ENCODE assay signal across 8 cellular contexts in genomic region chr17:75013077-75013391, GRCh38. TPM values are rescaled to one million over a fixed set of nuclear protein-coding genes. Genes with fewer than 3 reads are reported as not detected.
DNase-seq lines count a peak whose midpoint lies in the region; ATAC-seq and TF ChIP-seq lines count a peak whose summit lies in the region.

No MANE protein-coding gene starts in this region.

- H3K9me3 ChIP-seq in AG04450 (ENCODE audit: control insufficient read depth, insufficient read depth, low read length) (no peaks in the 10 kb centered on the region), KOPT-K1 (ENCODE audit: insufficient read depth, low read length, poor library complexity, severe bottlenecking) (no peaks in the 10 kb centered on the region)
- H3K9me3 ChIP-seq in naive thymus-derived CD4-positive, alpha-beta T cell (ENCODE audit: control insufficient read depth in 2 of 3, low read length in 3 of 3): no peaks in the 10 kb centered on the region

- H3K27me3 ChIP-seq in AG04450 (ENCODE audit: control insufficient read depth, insufficient read depth, low read length): no peaks in the 10 kb centered on the region
- no peaks in the 10 kb centered on the region for H3K27me3 ChIP-seq in naive thymus-derived CD4-positive, alpha-beta T cell (ENCODE audit: control insufficient read depth in 2 of 2, insufficient read depth in 2 of 2, low read length in 2 of 2)

- peak overlapping the region; percentile 73 for H3K27ac ChIP-seq in AG04450 (ENCODE audit: low read depth, low read length)
- H3K27ac ChIP-seq in KOPT-K1 (ENCODE audit: low read depth, low read length, poor library complexity, severe bottlenecking): peak overlapping the region; percentile 79
- H3K27ac ChIP-seq in cingulate gyrus (ENCODE audit: low read depth, low read length): peak overlapping the region; percentile 72
- peak overlapping the region; percentile 83 for H3K27ac ChIP-seq in naive thymus-derived CD4-positive, alpha-beta T cell (ENCODE audit: low read depth, low read length)

- H3K36me3 Mint-ChIP-seq in naive thymus-derived CD4-positive, alpha-beta T cell: peaks cover 0 to 19% (median 7%) of the 10 kb centered on the region in 5 donors

- H3K4me3 Mint-ChIP-seq in naive thymus-derived CD4-positive, alpha-beta T cell: peak overlapping the region; percentile 76 to 98 (median 94)

- peaks cover 9 to 14% of the 10 kb centered on the region in 2 donors for H3K4me1 ChIP-seq in naive thymus-derived CD4-positive, alpha-beta T cell (ENCODE audit: control insufficient read depth in 2 of 2, insufficient read depth in 2 of 2, low read length in 2 of 2)

- H3K27me3 Mint-ChIP-seq in naive thymus-derived CD4-positive, alpha-beta T cell: peaks cover 0 to 4% (median 0%) of the 10 kb centered on the region in 5 donors

- peaks cover 25 to 38% (median 35%) of the 10 kb centered on the region in 7 donors for H3K4me1 Mint-ChIP-seq in naive thymus-derived CD4-positive, alpha-beta T cell

- CTCF ChIA-PET in AG04450 (lab: Charles Lee): interaction anchor here (0.6 to 3.3 kb wide), 16 partner anchors 10 to 189 kb away, joined by 3 to 62 read pairs (median 6); partner anchors contain the start of genes CDR2L and OTOP2
- CTCF ChIA-PET in naive thymus-derived CD4-positive, alpha-beta T cell (lab: Charles Lee): interaction anchor here (0.6 to 5.1 kb wide), 13 partner anchors 9 to 363 kb away, joined by 3 to 42 read pairs (median 5); partner anchors contain the start of gene HID1

- peak overlapping the region; percentile 90 for H3K4me3 ChIP-seq in AG04450 (ENCODE audit: low read depth, low read length)
- peak overlapping the region; percentile 69 for H3K4me3 ChIP-seq in naive thymus-derived CD4-positive, alpha-beta T cell (ENCODE audit: low read length)

- DNase-seq in AG04450 (ENCODE audit: low read depth, low spot score) (no peak), middle frontal gyrus (ENCODE audit: extremely low spot score, low spot score) (no peak), COLO668 (lab: John Stamatoyannopoulos, UW; ENCODE audit: unreplicated experiment) (no peak), SK-N-DZ (ENCODE audit: low spot score) (no peak), DMS153 (lab: John Stamatoyannopoulos, UW) (no peak)
- no peak for DNase-seq in naive thymus-derived CD4-positive, alpha-beta T cell

- H3K27ac Mint-ChIP-seq in naive thymus-derived CD4-positive, alpha-beta T cell: peak overlapping the region; percentile 5 to 97 (median 92)

- no peak for ATAC-seq in naive thymus-derived CD4-positive, alpha-beta T cell

- H3K36me3 ChIP-seq in KOPT-K1 (ENCODE audit: insufficient read depth, low read length): peaks cover 25% of the 10 kb centered on the region
- peaks cover 0 to 14% (median 0%) of the 10 kb centered on the region in 3 experiments for H3K36me3 ChIP-seq in naive thymus-derived CD4-positive, alpha-beta T cell (ENCODE audit: control insufficient read depth in 2 of 3, insufficient read depth in 3 of 3, low read length in 3 of 3)

- POLR2A ChIA-PET in AG04450 (lab: Yijun Ruan, JAX): interaction anchor here (0.6 to 3.0 kb wide), 13 partner anchors 12 to 118 kb away, joined by 3 to 30 read pairs (median 4); partner anchors contain the start of genes CDR2L, HID1 and NT5C
- POLR2A ChIA-PET in naive thymus-derived CD4-positive, alpha-beta T cell (lab: Charles Lee): interaction anchor here (0.6 to 3.7 kb wide), 31 partner anchors 8 to 472 kb away, joined by 3 to 50 read pairs (median 5); partner anchors contain the start of genes ARMC7, ATP5PD, CDR2L and GGA3

- H3K9me3 Mint-ChIP-seq in naive thymus-derived CD4-positive, alpha-beta T cell: no peaks in the 10 kb centered on the region

- intact Hi-C loops in naive thymus-derived CD4-positive, alpha-beta T cell (cut with micrococcal nuclease): loop anchor here in 1 of 2 donors (2.0 kb wide), 1 partner anchor 26 kb away; the partner anchor contains the start of gene CDR2L

- TF ChIP-seq CTCF in AG04450 (IDR thresholded peaks at IDR 0.05; ENCODE audit: low read depth, low read length): no peak

RNA-seq across cellular contexts. Expression of gene MRPL58, which starts 0.6 kb away (rescaled TPM):
- polyA plus RNA-seq in AG04450 (2011; rRNA removed): 48.5 and 53.7 TPM in 2 replicates
- 14.7 and 16.9 TPM in 2 replicates for polyA minus RNA-seq in AG04450 (2011; rRNA and poly(A)+ RNA removed)
- total RNA-seq in naive thymus-derived CD4-positive, alpha-beta T cell: 10 to 100 TPM; 11.7 to 46.1 (median 23.0) TPM
- 10 to 100 TPM; 55.3 to 71.4 TPM for polyA plus RNA-seq in naive thymus-derived CD4-positive, alpha-beta T cell
- polyA plus RNA-seq in SK-N-DZ (2014; cell fraction: cytosol; rRNA removed): 82.0 and 130 TPM in 2 replicates
- polyA plus RNA-seq in SK-N-DZ (2014; cell fraction: nucleus; rRNA removed): 59.1 and 78.2 TPM in 2 replicates

RNA-seq across cellular contexts. Expression of gene CDR2L, which starts 25.6 kb away (rescaled TPM):
- 8.4 and 11.4 TPM in 2 replicates for polyA plus RNA-seq in AG04450 (2011; rRNA removed)
- polyA minus RNA-seq in AG04450 (2011; rRNA and poly(A)+ RNA removed): 8.4 and 9.2 TPM in 2 replicates
- under 1 TPM in 3 of 5 experiments, not detected in 2; 0.08 to 0.17 (median 0.16) TPM for total RNA-seq in naive thymus-derived CD4-positive, alpha-beta T cell
- polyA plus RNA-seq in naive thymus-derived CD4-positive, alpha-beta T cell: not detected
- 13.7 and 18.2 TPM in 2 replicates for polyA plus RNA-seq in SK-N-DZ (2014; cell fraction: cytosol; rRNA removed)
- 20.1 and 30.5 TPM in 2 replicates for polyA plus RNA-seq in SK-N-DZ (2014; cell fraction: nucleus; rRNA removed)

RNA-seq across cellular contexts. Expression of gene ATP5PD, which starts 33.7 kb away (rescaled TPM):
- polyA plus RNA-seq in AG04450 (2011; rRNA removed): 281 and 292 TPM in 2 replicates
- 134 and 174 TPM in 2 replicates for polyA minus RNA-seq in AG04450 (2011; rRNA and poly(A)+ RNA removed)
- total RNA-seq in naive thymus-derived CD4-positive, alpha-beta T cell: 100 to 1,000 TPM; 113 to 195 (median 161) TPM
- polyA plus RNA-seq in naive thymus-derived CD4-positive, alpha-beta T cell: 100 to 1,000 TPM; 362 to 478 TPM
- 372 and 412 TPM in 2 replicates for polyA plus RNA-seq in SK-N-DZ (2014; cell fraction: cytosol; rRNA removed)
- 318 and 350 TPM in 2 replicates for polyA plus RNA-seq in SK-N-DZ (2014; cell fraction: nucleus; rRNA removed)

RNA-seq across cellular contexts. Expression of gene KCTD2, which starts 34.0 kb away (rescaled TPM):
- polyA plus RNA-seq in AG04450 (2011; rRNA removed): 29.8 and 36.0 TPM in 2 replicates
- polyA minus RNA-seq in AG04450 (2011; rRNA and poly(A)+ RNA removed): 24.4 and 28.5 TPM in 2 replicates
- 10 to 100 TPM; 19.5 to 35.7 (median 23.0) TPM for total RNA-seq in naive thymus-derived CD4-positive, alpha-beta T cell
- polyA plus RNA-seq in naive thymus-derived CD4-positive, alpha-beta T cell: 1 to 10 TPM; 4.8 to 8.7 TPM
- 27.4 and 27.6 TPM in 2 replicates for polyA plus RNA-seq in SK-N-DZ (2014; cell fraction: cytosol; rRNA removed)
- 21.8 and 22.6 TPM in 2 replicates for polyA plus RNA-seq in SK-N-DZ (2014; cell fraction: nucleus; rRNA removed)

RNA-seq across cellular contexts. Expression of gene HID1, which starts 40.5 kb away (rescaled TPM):
- polyA plus RNA-seq in AG04450 (2011; rRNA removed): 1.4 and 1.8 TPM in 2 replicates
- polyA minus RNA-seq in AG04450 (2011; rRNA and poly(A)+ RNA removed): 1.1 and 1.6 TPM in 2 replicates
- 10 to 100 TPM in 4 of 5 experiments, under 1 TPM in 1; 0.60 to 25.2 (median 14.8) TPM for total RNA-seq in naive thymus-derived CD4-positive, alpha-beta T cell
- polyA plus RNA-seq in naive thymus-derived CD4-positive, alpha-beta T cell: 1 to 10 TPM; 4.8 to 7.0 TPM
- 1.5 and 4.5 TPM in 2 replicates for polyA plus RNA-seq in SK-N-DZ (2014; cell fraction: cytosol; rRNA removed)
- polyA plus RNA-seq in SK-N-DZ (2014; cell fraction: nucleus; rRNA removed): 10.2 and 20.4 TPM in 2 replicates
